Comparison of ENCODE assay signal across 2 cellular contexts in the genomic region with DNA sequence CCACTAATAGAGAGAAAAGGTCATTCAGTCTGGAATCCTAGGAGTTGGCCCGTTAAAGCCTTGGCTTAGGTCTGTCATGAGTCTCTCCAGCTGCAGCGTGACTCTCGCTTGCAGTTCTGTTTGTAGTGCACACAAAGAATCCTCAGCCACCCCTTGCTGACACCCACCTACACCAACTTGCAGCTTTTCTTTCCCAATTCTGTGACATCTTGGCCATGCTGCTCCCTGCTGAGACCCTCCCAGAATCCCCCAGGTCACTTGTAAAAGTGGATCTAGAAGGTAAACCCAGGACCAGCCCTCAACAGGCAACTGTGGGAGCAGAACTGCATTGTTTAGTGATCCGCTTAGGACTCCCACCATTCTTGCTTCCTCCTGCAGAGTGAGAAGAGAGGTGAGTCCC.
TF ChIP-seq lines count a peak whose summit lies in the region.

No MANE protein-coding gene starts in this region.

TF ChIP-seq in SK-N-SH, 30 proteins besides CTCF, POLR2A, EP300 and RAD21 (continued from another document):
- TF ChIP-seq NFIC (IDR thresholded peaks at IDR 0.05; ENCODE audit: borderline replicate concordance): no peak
- TF ChIP-seq, protein P1, sequence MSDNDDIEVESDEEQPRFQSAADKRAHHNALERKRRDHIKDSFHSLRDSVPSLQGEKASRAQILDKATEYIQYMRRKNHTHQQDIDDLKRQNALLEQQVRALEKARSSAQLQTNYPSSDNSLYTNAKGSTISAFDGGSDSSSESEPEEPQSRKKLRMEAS (IDR thresholded peaks at IDR 0.05; ENCODE audit: low read depth): no peak
- TF ChIP-seq SMC3 (IDR thresholded peaks at IDR 0.05; ENCODE audit: low read depth, low read length): no peak
- TF ChIP-seq EZH2phosphoT487 (IDR thresholded peaks at IDR 0.05; ENCODE audit: borderline replicate concordance, low read depth): no peak
- TF ChIP-seq, protein P2, sequence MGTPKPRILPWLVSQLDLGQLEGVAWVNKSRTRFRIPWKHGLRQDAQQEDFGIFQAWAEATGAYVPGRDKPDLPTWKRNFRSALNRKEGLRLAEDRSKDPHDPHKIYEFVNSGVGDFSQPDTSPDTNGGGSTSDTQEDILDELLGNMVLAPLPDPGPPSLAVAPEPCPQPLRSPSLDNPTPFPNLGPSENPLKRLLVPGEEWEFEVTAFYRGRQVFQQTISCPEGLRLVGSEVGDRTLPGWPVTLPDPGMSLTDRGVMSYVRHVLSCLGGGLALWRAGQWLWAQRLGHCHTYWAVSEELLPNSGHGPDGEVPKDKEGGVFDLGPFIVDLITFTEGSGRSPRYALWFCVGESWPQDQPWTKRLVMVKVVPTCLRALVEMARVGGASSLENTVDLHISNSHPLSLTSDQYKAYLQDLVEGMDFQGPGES (IDR thresholded peaks at IDR 0.05; ENCODE audit: low read depth, low read length): no peak
- no peak for TF ChIP-seq GATA2 (CRISPR knock-in tag; IDR thresholded peaks at IDR 0.05)
- TF ChIP-seq MXI1 (IDR thresholded peaks at IDR 0.05; ENCODE audit: low read depth, low read length): no peak
- TF ChIP-seq RFX5 (IDR thresholded peaks at IDR 0.05; ENCODE audit: low read length): no peak
- TF ChIP-seq MEF2A (IDR thresholded peaks at IDR 0.05; ENCODE audit: borderline replicate concordance, low read depth): no peak
- no peak for TF ChIP-seq TCF12 (IDR thresholded peaks at IDR 0.05)
- TF ChIP-seq CHD2 (IDR thresholded peaks at IDR 0.05; ENCODE audit: low read length, partially characterized antibody): no peak
- TF ChIP-seq, protein P3, sequence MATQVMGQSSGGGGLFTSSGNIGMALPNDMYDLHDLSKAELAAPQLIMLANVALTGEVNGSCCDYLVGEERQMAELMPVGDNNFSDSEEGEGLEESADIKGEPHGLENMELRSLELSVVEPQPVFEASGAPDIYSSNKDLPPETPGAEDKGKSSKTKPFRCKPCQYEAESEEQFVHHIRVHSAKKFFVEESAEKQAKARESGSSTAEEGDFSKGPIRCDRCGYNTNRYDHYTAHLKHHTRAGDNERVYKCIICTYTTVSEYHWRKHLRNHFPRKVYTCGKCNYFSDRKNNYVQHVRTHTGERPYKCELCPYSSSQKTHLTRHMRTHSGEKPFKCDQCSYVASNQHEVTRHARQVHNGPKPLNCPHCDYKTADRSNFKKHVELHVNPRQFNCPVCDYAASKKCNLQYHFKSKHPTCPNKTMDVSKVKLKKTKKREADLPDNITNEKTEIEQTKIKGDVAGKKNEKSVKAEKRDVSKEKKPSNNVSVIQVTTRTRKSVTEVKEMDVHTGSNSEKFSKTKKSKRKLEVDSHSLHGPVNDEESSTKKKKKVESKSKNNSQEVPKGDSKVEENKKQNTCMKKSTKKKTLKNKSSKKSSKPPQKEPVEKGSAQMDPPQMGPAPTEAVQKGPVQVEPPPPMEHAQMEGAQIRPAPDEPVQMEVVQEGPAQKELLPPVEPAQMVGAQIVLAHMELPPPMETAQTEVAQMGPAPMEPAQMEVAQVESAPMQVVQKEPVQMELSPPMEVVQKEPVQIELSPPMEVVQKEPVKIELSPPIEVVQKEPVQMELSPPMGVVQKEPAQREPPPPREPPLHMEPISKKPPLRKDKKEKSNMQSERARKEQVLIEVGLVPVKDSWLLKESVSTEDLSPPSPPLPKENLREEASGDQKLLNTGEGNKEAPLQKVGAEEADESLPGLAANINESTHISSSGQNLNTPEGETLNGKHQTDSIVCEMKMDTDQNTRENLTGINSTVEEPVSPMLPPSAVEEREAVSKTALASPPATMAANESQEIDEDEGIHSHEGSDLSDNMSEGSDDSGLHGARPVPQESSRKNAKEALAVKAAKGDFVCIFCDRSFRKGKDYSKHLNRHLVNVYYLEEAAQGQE (IDR thresholded peaks at IDR 0.05; ENCODE audit: low read depth, low read length): no peak
- no peak for TF ChIP-seq NRF1 (IDR thresholded peaks at IDR 0.05; ENCODE audit: low read depth, low read length)
- no peak for TF ChIP-seq FOXM1 (IDR thresholded peaks at IDR 0.05; ENCODE audit: low read depth)
- TF ChIP-seq, protein P4, sequence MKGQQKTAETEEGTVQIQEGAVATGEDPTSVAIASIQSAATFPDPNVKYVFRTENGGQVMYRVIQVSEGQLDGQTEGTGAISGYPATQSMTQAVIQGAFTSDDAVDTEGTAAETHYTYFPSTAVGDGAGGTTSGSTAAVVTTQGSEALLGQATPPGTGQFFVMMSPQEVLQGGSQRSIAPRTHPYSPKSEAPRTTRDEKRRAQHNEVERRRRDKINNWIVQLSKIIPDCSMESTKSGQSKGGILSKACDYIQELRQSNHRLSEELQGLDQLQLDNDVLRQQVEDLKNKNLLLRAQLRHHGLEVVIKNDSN (IDR thresholded peaks at IDR 0.05; ENCODE audit: borderline replicate concordance, low read depth): no peak
TF ChIP-seq in SK-N-SH: peak in this region for 0.

TF ChIP-seq in SK-N-SH treated with all-trans-retinoic acid at 6 μM for 48 hours, 23 proteins besides CTCF, POLR2A, EP300 and RAD21 (continued from another document):
- TF ChIP-seq, protein P5, sequence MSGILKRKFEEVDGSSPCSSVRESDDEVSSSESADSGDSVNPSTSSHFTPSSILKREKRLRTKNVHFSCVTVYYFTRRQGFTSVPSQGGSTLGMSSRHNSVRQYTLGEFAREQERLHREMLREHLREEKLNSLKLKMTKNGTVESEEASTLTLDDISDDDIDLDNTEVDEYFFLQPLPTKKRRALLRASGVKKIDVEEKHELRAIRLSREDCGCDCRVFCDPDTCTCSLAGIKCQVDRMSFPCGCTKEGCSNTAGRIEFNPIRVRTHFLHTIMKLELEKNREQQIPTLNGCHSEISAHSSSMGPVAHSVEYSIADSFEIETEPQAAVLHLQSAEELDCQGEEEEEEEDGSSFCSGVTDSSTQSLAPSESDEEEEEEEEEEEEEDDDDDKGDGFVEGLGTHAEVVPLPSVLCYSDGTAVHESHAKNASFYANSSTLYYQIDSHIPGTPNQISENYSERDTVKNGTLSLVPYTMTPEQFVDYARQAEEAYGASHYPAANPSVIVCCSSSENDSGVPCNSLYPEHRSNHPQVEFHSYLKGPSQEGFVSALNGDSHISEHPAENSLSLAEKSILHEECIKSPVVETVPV (CRISPR knock-in tag; IDR thresholded peaks at IDR 0.05): no peak
- TF ChIP-seq, protein P6, sequence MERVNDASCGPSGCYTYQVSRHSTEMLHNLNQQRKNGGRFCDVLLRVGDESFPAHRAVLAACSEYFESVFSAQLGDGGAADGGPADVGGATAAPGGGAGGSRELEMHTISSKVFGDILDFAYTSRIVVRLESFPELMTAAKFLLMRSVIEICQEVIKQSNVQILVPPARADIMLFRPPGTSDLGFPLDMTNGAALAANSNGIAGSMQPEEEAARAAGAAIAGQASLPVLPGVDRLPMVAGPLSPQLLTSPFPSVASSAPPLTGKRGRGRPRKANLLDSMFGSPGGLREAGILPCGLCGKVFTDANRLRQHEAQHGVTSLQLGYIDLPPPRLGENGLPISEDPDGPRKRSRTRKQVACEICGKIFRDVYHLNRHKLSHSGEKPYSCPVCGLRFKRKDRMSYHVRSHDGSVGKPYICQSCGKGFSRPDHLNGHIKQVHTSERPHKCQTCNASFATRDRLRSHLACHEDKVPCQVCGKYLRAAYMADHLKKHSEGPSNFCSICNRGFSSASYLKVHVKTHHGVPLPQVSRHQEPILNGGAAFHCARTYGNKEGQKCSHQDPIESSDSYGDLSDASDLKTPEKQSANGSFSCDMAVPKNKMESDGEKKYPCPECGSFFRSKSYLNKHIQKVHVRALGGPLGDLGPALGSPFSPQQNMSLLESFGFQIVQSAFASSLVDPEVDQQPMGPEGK (CRISPR knock-in tag; IDR thresholded peaks at IDR 0.05; ENCODE audit: borderline replicate concordance): no peak
- TF ChIP-seq, protein P7, sequence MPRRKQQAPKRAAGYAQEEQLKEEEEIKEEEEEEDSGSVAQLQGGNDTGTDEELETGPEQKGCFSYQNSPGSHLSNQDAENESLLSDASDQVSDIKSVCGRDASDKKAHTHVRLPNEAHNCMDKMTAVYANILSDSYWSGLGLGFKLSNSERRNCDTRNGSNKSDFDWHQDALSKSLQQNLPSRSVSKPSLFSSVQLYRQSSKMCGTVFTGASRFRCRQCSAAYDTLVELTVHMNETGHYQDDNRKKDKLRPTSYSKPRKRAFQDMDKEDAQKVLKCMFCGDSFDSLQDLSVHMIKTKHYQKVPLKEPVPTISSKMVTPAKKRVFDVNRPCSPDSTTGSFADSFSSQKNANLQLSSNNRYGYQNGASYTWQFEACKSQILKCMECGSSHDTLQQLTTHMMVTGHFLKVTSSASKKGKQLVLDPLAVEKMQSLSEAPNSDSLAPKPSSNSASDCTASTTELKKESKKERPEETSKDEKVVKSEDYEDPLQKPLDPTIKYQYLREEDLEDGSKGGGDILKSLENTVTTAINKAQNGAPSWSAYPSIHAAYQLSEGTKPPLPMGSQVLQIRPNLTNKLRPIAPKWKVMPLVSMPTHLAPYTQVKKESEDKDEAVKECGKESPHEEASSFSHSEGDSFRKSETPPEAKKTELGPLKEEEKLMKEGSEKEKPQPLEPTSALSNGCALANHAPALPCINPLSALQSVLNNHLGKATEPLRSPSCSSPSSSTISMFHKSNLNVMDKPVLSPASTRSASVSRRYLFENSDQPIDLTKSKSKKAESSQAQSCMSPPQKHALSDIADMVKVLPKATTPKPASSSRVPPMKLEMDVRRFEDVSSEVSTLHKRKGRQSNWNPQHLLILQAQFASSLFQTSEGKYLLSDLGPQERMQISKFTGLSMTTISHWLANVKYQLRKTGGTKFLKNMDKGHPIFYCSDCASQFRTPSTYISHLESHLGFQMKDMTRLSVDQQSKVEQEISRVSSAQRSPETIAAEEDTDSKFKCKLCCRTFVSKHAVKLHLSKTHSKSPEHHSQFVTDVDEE (CRISPR knock-in tag; IDR thresholded peaks at IDR 0.05): no peak
TF ChIP-seq in SK-N-SH treated with all-trans-retinoic acid at 6 μM for 48 hours: peak in this region for 0.
